In the genomic region with DNA sequence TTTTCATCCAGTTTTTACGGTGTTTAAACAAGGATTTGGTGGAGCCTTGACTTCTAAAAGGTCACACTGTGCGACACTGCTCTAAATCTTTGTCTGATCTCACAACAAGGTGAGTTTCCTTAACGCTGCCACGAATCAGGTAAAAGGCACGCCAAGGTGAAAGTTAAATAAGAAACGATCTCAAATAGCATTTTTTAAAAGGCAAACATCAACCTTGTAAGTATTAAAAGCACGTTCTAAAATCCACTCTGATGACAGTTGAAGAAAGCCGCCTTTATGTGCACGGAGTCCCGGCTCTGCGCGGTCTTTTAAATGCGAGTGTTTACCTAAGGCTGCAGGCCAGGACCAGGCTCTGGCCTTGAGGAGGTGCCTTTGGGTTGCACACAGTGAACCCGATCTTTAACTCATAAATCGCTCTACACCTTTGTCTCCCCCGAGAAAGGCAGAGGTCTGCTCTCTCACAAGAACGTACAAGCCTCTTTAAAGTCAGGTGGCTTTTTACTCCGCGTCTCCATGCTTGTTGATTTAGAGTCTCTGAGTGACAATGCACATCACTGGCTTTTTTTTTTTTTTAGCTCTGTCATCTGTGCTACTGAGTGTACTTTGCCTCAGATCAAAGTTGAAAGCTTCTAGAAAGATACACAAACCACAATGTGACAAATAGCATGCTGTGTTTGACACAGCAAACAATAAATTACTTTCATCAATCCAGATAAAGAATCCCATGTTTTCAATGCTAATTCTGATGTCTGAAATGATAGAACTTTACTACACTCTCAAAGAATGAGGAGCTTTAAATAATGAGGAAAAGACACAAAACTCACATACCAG, we compare ENCODE assay signal across 1 cellular context.
TF ChIP-seq lines count a peak whose summit lies in the region.

No MANE protein-coding gene starts in this region.

TF ChIP-seq in liver, 16 proteins besides CTCF, POLR2A, EP300 and RAD21 (continued from another document):
- TF ChIP-seq, protein P1, sequence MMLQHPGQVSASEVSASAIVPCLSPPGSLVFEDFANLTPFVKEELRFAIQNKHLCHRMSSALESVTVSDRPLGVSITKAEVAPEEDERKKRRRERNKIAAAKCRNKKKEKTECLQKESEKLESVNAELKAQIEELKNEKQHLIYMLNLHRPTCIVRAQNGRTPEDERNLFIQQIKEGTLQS (IDR thresholded peaks at IDR 0.05): no peak
- TF ChIP-seq NR2F2 (IDR thresholded peaks at IDR 0.05) (no peak), TAF1 (conservative IDR thresholded peaks at IDR 0.05) (peak; percentile 30), HNF4G (IDR thresholded peaks at IDR 0.05) (peak; percentile 88), JUND (IDR thresholded peaks at IDR 0.05) (peak; percentile 64 to 72), FOXA1 (IDR thresholded peaks at IDR 0.05) (peak; percentile 87), YY1 (IDR thresholded peaks at IDR 0.05) (peak; percentile 81)
- TF ChIP-seq, protein P2, sequence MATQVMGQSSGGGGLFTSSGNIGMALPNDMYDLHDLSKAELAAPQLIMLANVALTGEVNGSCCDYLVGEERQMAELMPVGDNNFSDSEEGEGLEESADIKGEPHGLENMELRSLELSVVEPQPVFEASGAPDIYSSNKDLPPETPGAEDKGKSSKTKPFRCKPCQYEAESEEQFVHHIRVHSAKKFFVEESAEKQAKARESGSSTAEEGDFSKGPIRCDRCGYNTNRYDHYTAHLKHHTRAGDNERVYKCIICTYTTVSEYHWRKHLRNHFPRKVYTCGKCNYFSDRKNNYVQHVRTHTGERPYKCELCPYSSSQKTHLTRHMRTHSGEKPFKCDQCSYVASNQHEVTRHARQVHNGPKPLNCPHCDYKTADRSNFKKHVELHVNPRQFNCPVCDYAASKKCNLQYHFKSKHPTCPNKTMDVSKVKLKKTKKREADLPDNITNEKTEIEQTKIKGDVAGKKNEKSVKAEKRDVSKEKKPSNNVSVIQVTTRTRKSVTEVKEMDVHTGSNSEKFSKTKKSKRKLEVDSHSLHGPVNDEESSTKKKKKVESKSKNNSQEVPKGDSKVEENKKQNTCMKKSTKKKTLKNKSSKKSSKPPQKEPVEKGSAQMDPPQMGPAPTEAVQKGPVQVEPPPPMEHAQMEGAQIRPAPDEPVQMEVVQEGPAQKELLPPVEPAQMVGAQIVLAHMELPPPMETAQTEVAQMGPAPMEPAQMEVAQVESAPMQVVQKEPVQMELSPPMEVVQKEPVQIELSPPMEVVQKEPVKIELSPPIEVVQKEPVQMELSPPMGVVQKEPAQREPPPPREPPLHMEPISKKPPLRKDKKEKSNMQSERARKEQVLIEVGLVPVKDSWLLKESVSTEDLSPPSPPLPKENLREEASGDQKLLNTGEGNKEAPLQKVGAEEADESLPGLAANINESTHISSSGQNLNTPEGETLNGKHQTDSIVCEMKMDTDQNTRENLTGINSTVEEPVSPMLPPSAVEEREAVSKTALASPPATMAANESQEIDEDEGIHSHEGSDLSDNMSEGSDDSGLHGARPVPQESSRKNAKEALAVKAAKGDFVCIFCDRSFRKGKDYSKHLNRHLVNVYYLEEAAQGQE (IDR thresholded peaks at IDR 0.05): peak; percentile 81
- TF ChIP-seq, protein P3, sequence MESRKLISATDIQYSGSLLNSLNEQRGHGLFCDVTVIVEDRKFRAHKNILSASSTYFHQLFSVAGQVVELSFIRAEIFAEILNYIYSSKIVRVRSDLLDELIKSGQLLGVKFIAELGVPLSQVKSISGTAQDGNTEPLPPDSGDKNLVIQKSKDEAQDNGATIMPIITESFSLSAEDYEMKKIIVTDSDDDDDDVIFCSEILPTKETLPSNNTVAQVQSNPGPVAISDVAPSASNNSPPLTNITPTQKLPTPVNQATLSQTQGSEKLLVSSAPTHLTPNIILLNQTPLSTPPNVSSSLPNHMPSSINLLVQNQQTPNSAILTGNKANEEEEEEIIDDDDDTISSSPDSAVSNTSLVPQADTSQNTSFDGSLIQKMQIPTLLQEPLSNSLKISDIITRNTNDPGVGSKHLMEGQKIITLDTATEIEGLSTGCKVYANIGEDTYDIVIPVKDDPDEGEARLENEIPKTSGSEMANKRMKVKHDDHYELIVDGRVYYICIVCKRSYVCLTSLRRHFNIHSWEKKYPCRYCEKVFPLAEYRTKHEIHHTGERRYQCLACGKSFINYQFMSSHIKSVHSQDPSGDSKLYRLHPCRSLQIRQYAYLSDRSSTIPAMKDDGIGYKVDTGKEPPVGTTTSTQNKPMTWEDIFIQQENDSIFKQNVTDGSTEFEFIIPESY (IDR thresholded peaks at IDR 0.05): peak; percentile 69
